Comparison of ENCODE assay signal across 1 cellular context in the genomic region with DNA sequence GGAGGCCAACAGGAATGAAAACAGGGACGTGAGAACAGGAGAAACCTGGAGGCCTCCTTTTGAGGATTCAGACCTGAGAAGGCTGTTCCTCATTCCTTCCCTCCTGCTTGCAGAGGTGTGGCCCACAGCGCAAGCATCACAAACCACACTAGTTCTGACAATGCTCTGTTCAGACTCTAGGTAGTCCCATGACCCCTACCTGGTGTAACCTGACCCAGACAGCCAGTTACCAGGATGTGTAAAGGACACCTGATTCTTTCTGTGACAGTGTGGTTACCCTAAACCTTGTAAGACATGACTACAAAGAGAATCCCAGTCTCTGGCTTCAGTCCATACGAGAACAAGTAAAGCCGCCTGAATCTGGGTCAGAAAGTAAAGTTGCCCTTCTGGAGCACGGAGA.
TF ChIP-seq lines count a peak whose summit lies in the region.

No MANE protein-coding gene starts in this region.

TF ChIP-seq in K562, 482 proteins besides CTCF, POLR2A, EP300 and RAD21:
- TF ChIP-seq, protein P1, sequence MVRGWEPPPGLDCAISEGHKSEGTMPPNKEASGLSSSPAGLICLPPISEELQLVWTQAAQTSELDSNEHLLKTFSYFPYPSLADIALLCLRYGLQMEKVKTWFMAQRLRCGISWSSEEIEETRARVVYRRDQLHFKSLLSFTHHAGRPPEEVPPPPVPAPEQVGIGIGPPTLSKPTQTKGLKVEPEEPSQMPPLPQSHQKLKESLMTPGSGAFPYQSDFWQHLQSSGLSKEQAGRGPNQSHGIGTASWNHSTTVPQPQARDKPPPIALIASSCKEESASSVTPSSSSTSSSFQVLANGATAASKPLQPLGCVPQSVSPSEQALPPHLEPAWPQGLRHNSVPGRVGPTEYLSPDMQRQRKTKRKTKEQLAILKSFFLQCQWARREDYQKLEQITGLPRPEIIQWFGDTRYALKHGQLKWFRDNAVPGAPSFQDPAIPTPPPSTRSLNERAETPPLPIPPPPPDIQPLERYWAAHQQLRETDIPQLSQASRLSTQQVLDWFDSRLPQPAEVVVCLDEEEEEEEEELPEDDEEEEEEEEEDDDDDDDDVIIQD (CRISPR knock-in tag; IDR thresholded peaks at IDR 0.05), result no peak
- no peak for TF ChIP-seq SREBF2 (CRISPR knock-in tag; IDR thresholded peaks at IDR 0.05)
- no peak for TF ChIP-seq RNF219 (CRISPR knock-in tag; IDR thresholded peaks at IDR 0.05)
- TF ChIP-seq PHF21A (IDR thresholded peaks at IDR 0.05; ENCODE audit: borderline replicate concordance, low read depth), result no peak
- TF ChIP-seq SPI1 (IDR thresholded peaks at IDR 0.05; ENCODE audit: borderline replicate concordance, low read depth, low read length), result 0 out of 2 replicates have a peak, but pooled peaks have one; percentile 4
- no peak for TF ChIP-seq NFRKB (IDR thresholded peaks at IDR 0.05; ENCODE audit: low read depth)
